In genomic region chr6:85449818-85450577, GRCh38 we compare ENCODE assay signal across 8 cellular contexts. TPM values are rescaled to one million over a fixed set of nuclear protein-coding genes. Genes with fewer than 3 reads are reported as not detected.
DNase-seq lines count a peak whose midpoint lies in the region; ATAC-seq and TF ChIP-seq lines count a peak whose summit lies in the region.

Gene NT5E (plus strand): TSS chr6:85450083. CDS start chr6:85450140, 57 bp downstream.

- ATAC-seq in GM21529 (IDR thresholded peaks at IDR 0.05; ENCODE audit: unreplicated experiment), result peak; percentile 82
- peak; percentile 59 for ATAC-seq in activated CD8-positive, alpha-beta T cell treated with anti-CD3 and anti-CD28 coated beads for 36 hours

- intact Hi-C loops in activated CD8-positive, alpha-beta T cell treated with anti-CD3 and anti-CD28 coated beads for 36 hours (cut with micrococcal nuclease), result loop anchor here (10.0 kb wide), 1 partner anchor 145 kb away; the partner anchor contains the start of gene SNX14

- peak within 1 kb of the TSS; percentile 87 for H3K4me3 ChIP-seq in GM08714 (ENCODE audit: low read length)
- H3K4me3 ChIP-seq in stomach smooth muscle (ENCODE audit: low read length in 2 of 2), result peak within 1 kb of the TSS; percentile 88 to 95

- peak within 1 kb of the TSS; percentile 76 to 83 for H3K9ac ChIP-seq in stomach smooth muscle (ENCODE audit: low read length in 2 of 2)

- peak within 1 kb of the TSS; percentile 96 for H3K27ac Mint-ChIP-seq in activated CD8-positive, alpha-beta T cell treated with anti-CD3 and anti-CD28 coated beads for 36 hours

- POLR2A ChIA-PET in activated CD8-positive, alpha-beta T cell treated with anti-CD3 and anti-CD28 coated beads for 36 hours (lab: Charles Lee), result interaction anchor here (0.7 to 6.8 kb wide), 15 partner anchors 9 to 228 kb away, joined by 3 to 89 read pairs (median 5); partner anchors contain the start of gene SYNCRIP

- TF ChIP-seq CTCF in activated CD8-positive, alpha-beta T cell treated with anti-CD3 and anti-CD28 coated beads for 36 hours (IDR thresholded peaks at IDR 0.05), result no peak

- DNase-seq in HuH-7.5 (ENCODE audit: low spot score) (peak; percentile 68), mesenteric fat pad (ENCODE audit: low spot score) (peak; percentile 94), SIG-M5 treated with dmso at 0.1 percent for 504 hours (lab: John Stamatoyannopoulos, UW; ENCODE audit: unreplicated experiment) (no peak)
- DNase-seq in activated CD8-positive, alpha-beta T cell treated with anti-CD3 and anti-CD28 coated beads for 36 hours, result peak; percentile 78

- in situ Hi-C loops in endometrial microvascular endothelial cells (cut with HindIII; ENCODE audit: inconsistent ontology term, low pct_unique_long_range_greater_than_20kb, low sequenced_read_pairs), result loop anchor here (25.0 kb wide), 1 partner anchor 88 kb away; no protein-coding TSS in a partner anchor

- H3K27ac ChIP-seq in stomach smooth muscle (ENCODE audit: low read length), result peak within 1 kb of the TSS; percentile 82

- no peaks in the 10 kb centered on the region for H3K27me3 Mint-ChIP-seq in activated CD8-positive, alpha-beta T cell treated with anti-CD3 and anti-CD28 coated beads for 36 hours

- H3K27me3 ChIP-seq in stomach smooth muscle (ENCODE audit: control insufficient read depth in 1 of 2, insufficient read depth in 2 of 2, low read length in 2 of 2), result no peaks in the 10 kb centered on the region

- no peaks in the 10 kb centered on the region for H3K36me3 ChIP-seq in stomach smooth muscle (ENCODE audit: control insufficient read depth in 2 of 2, insufficient read depth in 2 of 2, low read length in 2 of 2)

- peaks cover 54% of the 10 kb centered on the region for H3K4me1 Mint-ChIP-seq in activated CD8-positive, alpha-beta T cell treated with anti-CD3 and anti-CD28 coated beads for 36 hours (ENCODE audit: low read depth)

- no peaks in the 10 kb centered on the region for H3K9me3 ChIP-seq in stomach smooth muscle (ENCODE audit: control insufficient read depth in 2 of 2, low read length in 2 of 2)

- CTCF ChIA-PET in activated CD8-positive, alpha-beta T cell treated with anti-CD3 and anti-CD28 coated beads for 36 hours (lab: Charles Lee), result interaction anchor here (0.7 to 24.4 kb wide), 16 partner anchors 9 to 126 kb away, joined by 3 to 364 read pairs (median 6); no protein-coding TSS in a partner anchor

- H3K9me3 Mint-ChIP-seq in activated CD8-positive, alpha-beta T cell treated with anti-CD3 and anti-CD28 coated beads for 36 hours, result no peaks in the 10 kb centered on the region

- peaks cover 15% of the 10 kb centered on the region for H3K4me1 ChIP-seq in stomach smooth muscle (ENCODE audit: control insufficient read depth, insufficient read depth, low read length)

- peaks cover 13% of the 10 kb centered on the region for H3K36me3 Mint-ChIP-seq in activated CD8-positive, alpha-beta T cell treated with anti-CD3 and anti-CD28 coated beads for 36 hours (ENCODE audit: low read depth)

- peak within 1 kb of the TSS; percentile 91 for H3K4me3 Mint-ChIP-seq in activated CD8-positive, alpha-beta T cell treated with anti-CD3 and anti-CD28 coated beads for 36 hours

RNA-seq across cellular contexts. Expression of gene NT5E, which starts in this region (rescaled TPM):
- 1 to 10 TPM; 5.2 to 6.7 TPM for total RNA-seq in activated CD8-positive, alpha-beta T cell treated with anti-CD3 and anti-CD28 coated beads for 36 hours
- total RNA-seq in endometrial microvascular endothelial cells (ENCODE audit: inconsistent ontology term) (271 TPM), mesenteric fat pad (35.4 TPM)
